ENCODE assay signal across 8 cellular contexts in the genomic region with DNA sequence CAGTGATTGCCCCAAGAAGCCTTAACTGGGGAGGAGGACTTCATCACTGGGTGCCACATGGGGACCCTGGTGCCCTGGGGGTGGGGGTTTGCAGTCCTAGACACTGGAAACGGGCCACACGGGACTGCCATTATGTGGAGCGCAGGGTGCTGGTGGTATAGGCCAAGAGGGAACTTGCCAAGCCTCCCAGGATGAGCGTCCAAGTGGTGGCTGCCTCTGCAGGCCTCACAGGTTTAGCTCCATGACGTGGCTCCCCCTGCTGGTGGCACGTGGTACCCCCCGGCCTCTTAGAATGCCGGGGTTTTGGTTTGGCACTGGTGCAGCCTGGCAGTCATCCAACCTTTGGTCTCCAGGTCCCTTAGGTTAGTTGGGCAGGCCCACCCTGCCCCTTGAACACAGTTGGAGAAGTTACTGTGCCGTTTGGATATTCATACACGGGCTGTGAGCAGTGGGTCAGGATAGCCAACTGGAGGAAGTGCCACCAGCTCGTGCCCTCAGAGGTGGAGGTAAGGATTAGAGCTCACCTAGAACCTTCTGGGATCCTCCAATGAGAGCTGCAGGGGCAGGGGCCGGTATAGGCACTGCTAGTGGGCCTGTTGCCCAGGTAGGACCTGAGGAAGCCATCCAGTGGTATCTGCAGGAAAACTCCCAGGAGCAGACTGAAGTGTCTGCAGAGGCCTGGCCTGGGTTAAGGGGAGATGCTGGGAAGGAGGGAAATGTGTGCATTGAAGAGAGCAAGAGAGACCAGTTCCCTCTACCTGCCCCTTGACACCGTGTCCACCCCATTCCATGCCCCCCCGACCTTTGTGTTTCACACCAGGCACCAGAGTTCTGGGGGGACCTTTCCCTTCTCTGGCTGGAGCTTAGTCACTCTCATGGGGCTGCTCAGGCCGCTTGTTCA. TPM values are rescaled to one million over a fixed set of nuclear protein-coding genes. Genes with fewer than 3 reads are reported as not detected.
DNase-seq lines count a peak whose midpoint lies in the region; ATAC-seq and TF ChIP-seq lines count a peak whose summit lies in the region.

No MANE protein-coding gene starts in this region.

- 41% methylated on average over 15 of the region's 15 CpGs for WGBS in HUES64

- no peaks in the 10 kb centered on the region for H3K9me3 ChIP-seq in HUES64 (ENCODE audit: insufficient read depth, low read depth, low read length)
- no peaks in the 10 kb centered on the region for H3K9me3 ChIP-seq in OCI-LY3 (ENCODE audit: insufficient read depth, low read length)

- peak overlapping the region; percentile 5; the same call in 1 of the 2 replicates for H3K9ac ChIP-seq in HUES64 (ENCODE audit: low read depth, low read length)
- H3K9ac ChIP-seq in OCI-LY3 (ENCODE audit: low read length) = peak overlapping the region; percentile 35; the same call in 1 of the 2 replicates

- peaks cover 42% of the 10 kb centered on the region for H4K20me1 ChIP-seq in OCI-LY3 (ENCODE audit: insufficient read depth, low read length)

- peaks cover 45% of the 10 kb centered on the region for H3K79me2 ChIP-seq in OCI-LY3 (ENCODE audit: low read length)

- H3K36me3 ChIP-seq in HUES64 (ENCODE audit: insufficient read depth, low read length) = peaks cover 37% of the 10 kb centered on the region
- H3K36me3 ChIP-seq in OCI-LY3 (replicated peaks; ENCODE audit: low read depth, low read length) = peaks cover 43% of the 10 kb centered on the region

- H3K4me3 ChIP-seq in HUES64 (ENCODE audit: low read length) = peak overlapping the region; percentile 16; the same call in 1 of the 2 replicates
- H3K4me3 ChIP-seq in OCI-LY3 (ENCODE audit: low read length) = no peak overlapping the region

- peak; percentile 93 for TF ChIP-seq CTCF in GM10266 (IDR thresholded peaks at IDR 0.05; ENCODE audit: control insufficient read depth, insufficient read depth, low read depth, missing control alignments)
- peak; percentile 74 for TF ChIP-seq CTCF in OCI-LY3 (IDR thresholded peaks at IDR 0.05; ENCODE audit: low read depth, low read length)

- peaks cover 15% of the 10 kb centered on the region; the same call in 1 of the 2 replicates for H3K4me1 ChIP-seq in HUES64 (ENCODE audit: insufficient read depth, low read length)
- peaks cover 26% of the 10 kb centered on the region for H3K4me1 ChIP-seq in OCI-LY3 (ENCODE audit: low read length)

- ATAC-seq in HG02623 (IDR thresholded peaks at IDR 0.05; ENCODE audit: unreplicated experiment) = no peak

- H3K27me3 ChIP-seq in HUES64 (ENCODE audit: insufficient read depth, low read length) = no peaks in the 10 kb centered on the region
- H3K27me3 ChIP-seq in OCI-LY3 (ENCODE audit: low read depth, low read length) = no peaks in the 10 kb centered on the region

- H2AFZ ChIP-seq in OCI-LY3 (ENCODE audit: low read depth, low read length) = no peak overlapping the region

- H3K4me2 ChIP-seq in OCI-LY3 (ENCODE audit: low read length) = no peak overlapping the region

- DNase-seq in GM10266 (ENCODE audit: extremely low spot score) (peak; percentile 78), activated T-cell treated with anti-CD3 and anti-CD28 coated beads for 24 hours (ENCODE audit: low read depth) (peak; percentile 84), epithelial cell of prostate (ENCODE audit: low read depth, low spot score) (peak; percentile 27), mucosa of gallbladder (ENCODE audit: low spot score) (peak; percentile 88)
- peak; percentile 79 for DNase-seq in stimulated activated CD8-positive, alpha-beta memory T cell treated with anti-CD3 and anti-CD28 coated beads, Interleukin-4, amount 100 ng/mL, for 24 hours (ENCODE audit: low read depth)

- peak overlapping the region; percentile 71; the same call in 1 of the 2 replicates for H3K27ac ChIP-seq in HUES64 (ENCODE audit: low read depth, low read length)
- H3K27ac ChIP-seq in OCI-LY3 (ENCODE audit: low read length) = peak overlapping the region; percentile 66
- H3K27ac ChIP-seq in epithelial cell of prostate = peak overlapping the region; percentile 12

RNA-seq across cellular contexts. Expression of gene PTMA, which starts 5.7 kb away (rescaled TPM):
- 1,960 TPM for polyA plus RNA-seq in HUES64 (2013, experiment 1 of 2)
- 2,220 TPM for polyA plus RNA-seq in HUES64 (2013, experiment 2 of 2)
- total RNA-seq in mucosa of gallbladder = 763 TPM

Comparison
In these comparisons a context has a peak if more than half of its experiments do, and no peak if none do; other contexts are left out.
1. DNase-seq: peak in every context shown above with its lines; median percentile 88 in mucosa of gallbladder; 84 in activated T-cell treated with anti-CD3 and anti-CD28 coated beads for 24 hours; 79 in stimulated activated CD8-positive, alpha-beta memory T cell treated with anti-CD3 and anti-CD28 coated beads, Interleukin-4, amount 100 ng/mL, for 24 hours; 78 in GM10266; 27 in epithelial cell of prostate.
2. H3K27ac ChIP-seq: peak in every context shown above with its lines; median percentile 71 in HUES64; 66 in OCI-LY3; 12 in epithelial cell of prostate.